In genomic region chr16:4958510-4959111, GRCh38 we compare ENCODE assay signal across 8 cellular contexts. TPM values are rescaled to one million over a fixed set of nuclear protein-coding genes. Genes with fewer than 3 reads are reported as not detected.
A peak's percentile ranks its signal among the peaks of the same experiment; 100 is the strongest.
DNase-seq lines count a peak whose midpoint lies in the region; ATAC-seq and TF ChIP-seq lines count a peak whose summit lies in the region.

No MANE protein-coding gene starts in this region.

- peaks cover 15% of the 10 kb centered on the region for H3K4me1 Mint-ChIP-seq in neural progenitor cell

- peak overlapping the region; percentile 89 for H3K4me2 ChIP-seq in BLaER1
- peak overlapping the region; percentile 67 for H3K4me2 ChIP-seq in KMS-11
- peak overlapping the region; percentile 63 for H3K4me2 ChIP-seq in neural progenitor cell

- TF ChIP-seq CTCF in KMS-11 (conservative IDR thresholded peaks at IDR 0.05; ENCODE audit: low read depth, low read length), result no peak
- no peak for TF ChIP-seq CTCF in neural progenitor cell (IDR thresholded peaks at IDR 0.05)

- H3K4me3 ChIP-seq in BLaER1 (peak overlapping the region; percentile 57), KMS-11 (IDR thresholded peaks at IDR 0.05; ENCODE audit: insufficient read depth, low read depth, low read length) (no peak overlapping the region), duodenal mucosa (ENCODE audit: low read depth in 1 of 2, low read length in 2 of 2) (peak overlapping the region; percentile 56 to 75), neural progenitor cell (peak overlapping the region; percentile 24)

- peaks cover 25% of the 10 kb centered on the region for H3K4me1 ChIP-seq in BLaER1
- peaks cover 43% of the 10 kb centered on the region for H3K4me1 ChIP-seq in KMS-11 (ENCODE audit: low read depth, poor library complexity, severe bottlenecking)
- H3K4me1 ChIP-seq in duodenal mucosa (ENCODE audit: control insufficient read depth in 1 of 2, insufficient read depth in 2 of 2, low read length in 2 of 2), result peaks cover 3 to 7% of the 10 kb centered on the region in 2 donors
- no peaks in the 10 kb centered on the region for H3K4me1 ChIP-seq in neural progenitor cell

- no peaks in the 10 kb centered on the region for H3K36me3 Mint-ChIP-seq in neural progenitor cell

- H3K9me3 ChIP-seq in BLaER1 (no peaks in the 10 kb centered on the region), duodenal mucosa (ENCODE audit: control insufficient read depth in 1 of 2, low read length in 2 of 2) (no peaks in the 10 kb centered on the region), neural progenitor cell (ENCODE audit: low read depth) (no peaks in the 10 kb centered on the region)

- H3K27ac ChIP-seq in BLaER1 (no peak overlapping the region), KMS-11 (no peak overlapping the region), duodenal mucosa (ENCODE audit: low read depth, low read length) (no peak overlapping the region), neural progenitor cell (no peak overlapping the region)

- H3K9me3 Mint-ChIP-seq in neural progenitor cell, result no peaks in the 10 kb centered on the region

- H3K36me3 ChIP-seq in BLaER1 (no peaks in the 10 kb centered on the region), KMS-11 (ENCODE audit: insufficient read depth) (no peaks in the 10 kb centered on the region), duodenal mucosa (ENCODE audit: control insufficient read depth in 1 of 2, insufficient read depth in 2 of 2, low read length in 2 of 2) (no peaks in the 10 kb centered on the region), neural progenitor cell (no peaks in the 10 kb centered on the region)

- H3K79me2 ChIP-seq in KMS-11 (ENCODE audit: insufficient read depth, low read depth) (no peaks in the 10 kb centered on the region), neural progenitor cell (ENCODE audit: low read depth) (no peaks in the 10 kb centered on the region)

- H3K27ac Mint-ChIP-seq in neural progenitor cell, result no peak overlapping the region

- peaks cover 12% of the 10 kb centered on the region for H3K27me3 Mint-ChIP-seq in neural progenitor cell (ENCODE audit: insufficient read depth, low read depth)

- H3K9ac ChIP-seq in BLaER1, result no peak overlapping the region
- H3K9ac ChIP-seq in KMS-11, result no peak overlapping the region
- H3K9ac ChIP-seq in duodenal mucosa (ENCODE audit: low read depth in 1 of 2, low read length in 2 of 2), result peak overlapping the region in 1 of 2 donors; percentile 2
- no peak overlapping the region for H3K9ac ChIP-seq in neural progenitor cell

- H2AFZ ChIP-seq in KMS-11 (ENCODE audit: low read depth) (no peak overlapping the region), neural progenitor cell (replicated peaks) (no peak overlapping the region)

- ATAC-seq in GM18861 (IDR thresholded peaks at IDR 0.05; ENCODE audit: unreplicated experiment), result no peak
- no peak for ATAC-seq in HG03045 (IDR thresholded peaks at IDR 0.05; ENCODE audit: unreplicated experiment)

- DNase-seq in neural progenitor cell (ENCODE audit: low spot score) (no peak), NAMALWA (ENCODE audit: low spot score) (no peak), islet precursor cell (no peak)

- H4K20me1 ChIP-seq in BLaER1 (peaks cover 28% of the 10 kb centered on the region; the same call in 1 of the 2 replicates), KMS-11 (ENCODE audit: insufficient read depth) (no peaks in the 10 kb centered on the region), neural progenitor cell (ENCODE audit: low read depth) (peaks cover 11% of the 10 kb centered on the region)

- peaks cover 4% of the 10 kb centered on the region for H3F3A ChIP-seq in neural progenitor cell (ENCODE audit: low read depth)

- H3K4me3 Mint-ChIP-seq in neural progenitor cell, result peak overlapping the region; percentile 54

- H3K27me3 ChIP-seq in BLaER1 (no peaks in the 10 kb centered on the region), KMS-11 (ENCODE audit: insufficient read depth, low read depth) (peaks cover 12% of the 10 kb centered on the region; the same call in 1 of the 2 replicates), duodenal mucosa (ENCODE audit: control insufficient read depth in 1 of 2, insufficient read depth in 2 of 2, low read length in 2 of 2) (no peaks in the 10 kb centered on the region), neural progenitor cell (peaks cover 23% of the 10 kb centered on the region)

RNA-seq across cellular contexts. Expression of gene SEC14L5, which starts 0.5 kb away (rescaled TPM):
- 0.41 and 0.65 TPM in 2 replicates for total RNA-seq in neural progenitor cell (ENCODE audit: low replicate concordance)

RNA-seq across cellular contexts. Expression of gene PPL, which starts 21.7 kb away (rescaled TPM):
- total RNA-seq in neural progenitor cell (ENCODE audit: low replicate concordance), result 1.0 and 2.8 TPM in 2 replicates
